ENCODE assay signal across 21 cellular contexts in genomic region chr6:17610835-17611234, GRCh38. TPM values are rescaled to one million over a fixed set of nuclear protein-coding genes. Genes with fewer than 3 reads are reported as not detected.
DNase-seq lines count a peak whose midpoint lies in the region; ATAC-seq, FAIRE-seq and TF ChIP-seq lines count a peak whose summit lies in the region.
"Had no signal": no experiment of that assay in that cellular context is flagged by ENCODE, and none has a peak within 500 bp of the region (broad histone marks: within the 10 kb centered on the region; RNA-seq: fewer than 3 reads in every experiment).

No MANE protein-coding gene starts in this region.

- no peaks in the 10 kb centered on the region for H3K27me3 Mint-ChIP-seq in activated naive CD8-positive, alpha-beta T cell
- no peaks in the 10 kb centered on the region for H3K27me3 Mint-ChIP-seq in activated naive CD8-positive, alpha-beta T cell treated with anti-CD3 and anti-CD28 coated beads for 36 hours
- no peaks in the 10 kb centered on the region for H3K27me3 Mint-ChIP-seq in activated T-helper 17 cell treated with anti-CD3 and anti-CD28 coated beads, Interleukin-2, amount 50 U/mL, for 72 hours

- no peaks in the 10 kb centered on the region for H3K9me3 Mint-ChIP-seq in activated naive CD8-positive, alpha-beta T cell (ENCODE audit: low read depth)
- no peaks in the 10 kb centered on the region for H3K9me3 Mint-ChIP-seq in activated naive CD8-positive, alpha-beta T cell treated with anti-CD3 and anti-CD28 coated beads for 36 hours
- H3K9me3 Mint-ChIP-seq in activated T-helper 17 cell treated with anti-CD3 and anti-CD28 coated beads, Interleukin-2, amount 50 U/mL, for 72 hours = no peaks in the 10 kb centered on the region

- no peak for DNase-seq in activated naive CD8-positive, alpha-beta T cell treated with anti-CD3 and anti-CD28 coated beads for 36 hours
- peak; percentile 94 for DNase-seq in small intestine
- no peak for DNase-seq in foreskin melanocyte
- no peak for DNase-seq in BE2C
- DNase-seq: HCEC 1CT; KBM-7; NCI-H1048; NCI-H2107; NCI-H345; NCI-H69; NK-92 treated with Interleukin-12 subunit alpha and Interleukin-12 subunit beta, amount 100 ng/mL, for 24 hours; PC-3 had no signal

- FAIRE-seq in small intestine (lab: Jason Lieb, UNC) = no peak
- FAIRE-seq: A204.1, GM18507 had no signal

- H3K36me3 Mint-ChIP-seq in activated naive CD8-positive, alpha-beta T cell = peaks cover 4% of the 10 kb centered on the region
- H3K36me3 Mint-ChIP-seq in activated naive CD8-positive, alpha-beta T cell treated with anti-CD3 and anti-CD28 coated beads for 36 hours = peaks cover 14% of the 10 kb centered on the region
- H3K36me3 Mint-ChIP-seq in activated T-helper 17 cell treated with anti-CD3 and anti-CD28 coated beads, Interleukin-2, amount 50 U/mL, for 72 hours (ENCODE audit: low read depth) = peaks cover 54% of the 10 kb centered on the region

- H3K36me3 ChIP-seq in liver (ENCODE audit: control insufficient read depth in 4 of 4, insufficient read depth in 3 of 4, low read depth in 1 of 4, low read length in 3 of 4) = peaks cover 3 to 21% (median 10%) of the 10 kb centered on the region in 4 donors
- peaks cover 2 to 6% of the 10 kb centered on the region in 2 donors for H3K36me3 ChIP-seq in small intestine (ENCODE audit: control insufficient read depth in 2 of 2, insufficient read depth in 2 of 2, low read length in 2 of 2)
- H3K36me3 ChIP-seq in BE2C = peaks cover 21% of the 10 kb centered on the region

- H3K9ac ChIP-seq in liver (ENCODE audit: low read depth in 1 of 2, low read length in 2 of 2) = no peak overlapping the region

- no peak overlapping the region for H3K4me3 Mint-ChIP-seq in activated naive CD8-positive, alpha-beta T cell
- H3K4me3 Mint-ChIP-seq in activated naive CD8-positive, alpha-beta T cell treated with anti-CD3 and anti-CD28 coated beads for 36 hours = no peak overlapping the region
- H3K4me3 Mint-ChIP-seq in activated T-helper 17 cell treated with anti-CD3 and anti-CD28 coated beads, Interleukin-2, amount 50 U/mL, for 72 hours = no peak overlapping the region

- H3K27me3 ChIP-seq in liver (ENCODE audit: control insufficient read depth in 4 of 4, insufficient read depth in 4 of 4, low read length in 3 of 4) (no peaks in the 10 kb centered on the region), small intestine (ENCODE audit: control insufficient read depth in 2 of 2, insufficient read depth in 2 of 2, low read length in 2 of 2) (no peaks in the 10 kb centered on the region), BE2C (no peaks in the 10 kb centered on the region)

- WGBS in liver = 37% methylated on average over 3 of the region's 3 CpGs
- 18 to 60% (median 30%) methylated on average over 3 of the region's 3 CpGs for WGBS in small intestine, 3 donors

- H3K4me1 ChIP-seq in liver (ENCODE audit: control insufficient read depth in 4 of 4, insufficient read depth in 4 of 4, low read length in 3 of 4) (peaks cover 8 to 41% (median 25%) of the 10 kb centered on the region in 4 donors), small intestine (ENCODE audit: control insufficient read depth in 2 of 2, insufficient read depth in 1 of 2, low read depth in 1 of 2, low read length in 1 of 2) (peaks cover 0 to 1% of the 10 kb centered on the region in 2 donors), BE2C (no peaks in the 10 kb centered on the region)

- no peak for TF ChIP-seq CTCF in liver (IDR thresholded peaks at IDR 0.05; ENCODE audit: low read depth, low read length, missing input control)
- no peak for TF ChIP-seq CTCF in BE2C (IDR thresholded peaks at IDR 0.05; ENCODE audit: low read depth, low read length)

- peak overlapping the region in 1 of 2 donors; percentile 44 for H3K27ac ChIP-seq in liver (ENCODE audit: low read depth in 1 of 2, low read length in 2 of 2)
- H3K27ac ChIP-seq in small intestine (ENCODE audit: low read depth in 1 of 2, low read length in 1 of 2) = no peak overlapping the region
- H3K27ac ChIP-seq: C4-2B had no signal

- H3K27ac Mint-ChIP-seq in activated naive CD8-positive, alpha-beta T cell = peak overlapping the region; percentile 50
- no peak overlapping the region for H3K27ac Mint-ChIP-seq in activated naive CD8-positive, alpha-beta T cell treated with anti-CD3 and anti-CD28 coated beads for 36 hours
- H3K27ac Mint-ChIP-seq in activated T-helper 17 cell treated with anti-CD3 and anti-CD28 coated beads, Interleukin-2, amount 50 U/mL, for 72 hours = peak overlapping the region; percentile 5

- TF ChIP-seq RAD21 in liver (IDR thresholded peaks at IDR 0.05) = peak in 1 of 2 donors; percentile 28

- no peaks in the 10 kb centered on the region for H3K4me1 Mint-ChIP-seq in activated naive CD8-positive, alpha-beta T cell (ENCODE audit: low read depth)
- peaks cover 9% of the 10 kb centered on the region for H3K4me1 Mint-ChIP-seq in activated naive CD8-positive, alpha-beta T cell treated with anti-CD3 and anti-CD28 coated beads for 36 hours
- H3K4me1 Mint-ChIP-seq in activated T-helper 17 cell treated with anti-CD3 and anti-CD28 coated beads, Interleukin-2, amount 50 U/mL, for 72 hours = peaks cover 5% of the 10 kb centered on the region

- ATAC-seq in activated T-helper 17 cell treated with anti-CD3 and anti-CD28 coated beads, Interleukin-2, amount 50 U/mL, for 72 hours (replicated peaks) = no peak
- ATAC-seq in HG03469 (IDR thresholded peaks at IDR 0.05; ENCODE audit: unreplicated experiment) = no peak
- ATAC-seq: PC-3, Right ventricle myocardium inferior had no signal

- no peaks in the 10 kb centered on the region for H3K9me3 ChIP-seq in liver (ENCODE audit: control insufficient read depth in 4 of 4, low read length in 3 of 4)
- H3K9me3 ChIP-seq in small intestine (ENCODE audit: control insufficient read depth, low read depth) = no peaks in the 10 kb centered on the region
- no peaks in the 10 kb centered on the region for H3K9me3 ChIP-seq in BE2C
- H3K9me3 ChIP-seq: Caco-2 had no signal

- H3K4me3 ChIP-seq in liver (ENCODE audit: low read depth in 1 of 3, low read length in 3 of 3) (no peak overlapping the region), small intestine (ENCODE audit: low read depth in 1 of 2, low read length in 2 of 2) (no peak overlapping the region), BE2C (ENCODE audit: low read depth, low read length) (no peak overlapping the region)

TF ChIP-seq in liver, 16 proteins besides CTCF, POLR2A, EP300 and RAD21 (continues in another document):
- TF ChIP-seq EGR1 (IDR thresholded peaks at IDR 0.05; ENCODE audit: low read depth in 2 of 2) (peak in 1 of 2 donors; percentile 12), HNF4G (IDR thresholded peaks at IDR 0.05) (peak; percentile 71), RXRA (IDR thresholded peaks at IDR 0.05) (peak; percentile 37 to 55), REST (IDR thresholded peaks at IDR 0.05) (peak; percentile 48), NR2F2 (IDR thresholded peaks at IDR 0.05) (no peak), TAF1 (conservative IDR thresholded peaks at IDR 0.05) (peak; percentile 59)
- TF ChIP-seq, protein P1, sequence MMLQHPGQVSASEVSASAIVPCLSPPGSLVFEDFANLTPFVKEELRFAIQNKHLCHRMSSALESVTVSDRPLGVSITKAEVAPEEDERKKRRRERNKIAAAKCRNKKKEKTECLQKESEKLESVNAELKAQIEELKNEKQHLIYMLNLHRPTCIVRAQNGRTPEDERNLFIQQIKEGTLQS (IDR thresholded peaks at IDR 0.05) = no peak
- TF ChIP-seq, protein P2, sequence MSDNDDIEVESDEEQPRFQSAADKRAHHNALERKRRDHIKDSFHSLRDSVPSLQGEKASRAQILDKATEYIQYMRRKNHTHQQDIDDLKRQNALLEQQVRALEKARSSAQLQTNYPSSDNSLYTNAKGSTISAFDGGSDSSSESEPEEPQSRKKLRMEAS (IDR thresholded peaks at IDR 0.05) = no peak

RNA-seq across cellular contexts. Expression of gene FAM8A1, which starts 10.7 kb away (rescaled TPM):
- 1 to 10 TPM; 3.8 to 4.0 TPM for total RNA-seq in activated naive CD8-positive, alpha-beta T cell treated with anti-CD3 and anti-CD28 coated beads for 36 hours
- total RNA-seq in activated T-helper 17 cell treated with anti-CD3 and anti-CD28 coated beads, Interleukin-2, amount 50 U/mL, for 72 hours = 1 to 10 TPM; 3.2 to 6.1 TPM
- 10 to 100 TPM; 20.7 to 47.2 TPM for total RNA-seq in liver
- 10 to 100 TPM; 20.7 to 21.1 TPM for polyA plus RNA-seq in liver
- 10 to 100 TPM in 1 of 3 donors, 1 to 10 TPM in 2; 5.1 to 10.6 (median 7.6) TPM for polyA plus RNA-seq in small intestine
- 12.9 TPM for polyA plus RNA-seq in BE2C (2012; ENCODE audit: insufficient read depth, insufficient read length, low read depth)
